Comparison of ENCODE assay signal across 19 cellular contexts in genomic region chr1:93323185-93323820, GRCh38.
"Had no signal": no experiment of that assay in that cellular context is flagged by ENCODE, and none has a peak within 500 bp of the region (broad histone marks: within the 10 kb centered on the region; RNA-seq: fewer than 3 reads in every experiment).

No MANE protein-coding gene starts in this region.

- H3K27ac ChIP-seq: coronary artery, gastrocnemius medialis, heart left ventricle, left ventricle myocardium inferior, prostate gland, right atrium auricular region, thoracic aorta had no signal

- H3K27me3 ChIP-seq: gastrocnemius medialis, heart left ventricle, right atrium auricular region had no signal

- H3K4me1 ChIP-seq: gastrocnemius medialis, heart left ventricle, left ventricle myocardium inferior, prostate gland, right atrium auricular region had no signal

- H3K36me3 ChIP-seq: gastrocnemius medialis, heart left ventricle, left ventricle myocardium inferior, prostate gland, right atrium auricular region, thoracic aorta had no signal

- DNase-seq: activated B cell treated with CpG ODN at 0.5 μM for 24 hours; activated CD4-positive, alpha-beta T cell treated with anti-CD3 and anti-CD28 coated beads for 48 hours; activated CD8-positive, alpha-beta T cell treated with anti-CD3 and anti-CD28 coated beads for 36 hours; activated naive CD4-positive, alpha-beta T cell treated with Interleukin-2 at 50 U/mL for 16 hours; activated naive CD8-positive, alpha-beta T cell treated with anti-CD3 and anti-CD28 coated beads, Interleukin-2, amount 10 ng/mL, durations not matched to agents 7 days and 5 days; activated T-cell treated with anti-CD3 and anti-CD28 coated beads, Interleukin-2, amount 50 U/mL, for 1 hour; central memory CD4-positive, alpha-beta T cell; erythroblast; gastrocnemius medialis; heart left ventricle; kidney glomerular epithelial cell; left ventricle myocardium inferior; naive thymus-derived CD4-positive, alpha-beta T cell; stimulated activated CD4-positive, alpha-beta T cell treated with anti-CD3 and anti-CD28 coated beads, Interleukin-4, amount 100 ng/mL, for 1 hour; stimulated activated naive CD8-positive, alpha-beta T cell treated with anti-CD3 and anti-CD28 coated beads, Interleukin-15, amount 100 ng/mL, for 72 hours had no signal

- H3K4me3 ChIP-seq: coronary artery, gastrocnemius medialis, heart left ventricle, left ventricle myocardium inferior, prostate gland, right atrium auricular region, thoracic aorta had no signal

- H3K9me3 ChIP-seq: gastrocnemius medialis, heart left ventricle, left ventricle myocardium inferior, prostate gland, right atrium auricular region, thoracic aorta had no signal
